ENCODE assay signal across 21 cellular contexts in the genomic region with DNA sequence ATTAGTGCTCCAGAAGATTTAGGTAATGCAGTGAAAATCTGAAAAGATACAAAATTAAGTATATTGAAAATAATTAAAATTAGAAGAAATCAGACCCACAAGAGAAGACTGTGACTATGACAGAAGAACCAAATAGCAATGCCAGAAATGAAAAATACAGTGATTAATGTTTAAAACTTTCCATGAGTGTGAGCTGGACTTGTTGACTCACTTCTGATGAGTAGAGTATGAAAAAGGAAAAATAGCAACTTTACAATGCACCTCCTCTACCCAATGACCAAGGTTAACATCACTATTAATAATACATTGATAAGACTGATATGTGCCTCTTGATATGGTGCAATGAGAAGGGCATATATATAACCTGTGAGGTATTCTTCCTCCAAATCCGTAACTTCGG. TPM values are rescaled to one million over a fixed set of nuclear protein-coding genes. Genes with fewer than 3 reads are reported as not detected.
DNase-seq lines count a peak whose midpoint lies in the region; ATAC-seq and TF ChIP-seq lines count a peak whose summit lies in the region.
"Had no signal": no experiment of that assay in that cellular context is flagged by ENCODE, and none has a peak within 500 bp of the region (broad histone marks: within the 10 kb centered on the region; RNA-seq: fewer than 3 reads in every experiment).

No MANE protein-coding gene starts in this region.

- no peak overlapping the region for H3K4ac ChIP-seq in IMR-90 (ENCODE audit: low read depth, low read length)

- H2BK120ac ChIP-seq in IMR-90 (ENCODE audit: low read depth, low read length) = no peak overlapping the region

- no peak overlapping the region for H2AFZ ChIP-seq in IMR-90 (replicated peaks; ENCODE audit: low read length, poor library complexity)
- H2AFZ ChIP-seq: hepatocyte had no signal

- H3K18ac ChIP-seq in IMR-90 (ENCODE audit: low read depth, low read length) = no peak overlapping the region

- no peaks in the 10 kb centered on the region; the same call in 1 of the 2 replicates for H4K20me1 ChIP-seq in IMR-90 (ENCODE audit: insufficient read depth, low read length)

- H3K79me1 ChIP-seq in IMR-90 (ENCODE audit: low read depth in 1 of 2, low read length in 2 of 2) = peaks cover 15 to 45% of the 10 kb centered on the region in 2 experiments

- H2BK20ac ChIP-seq in IMR-90 (ENCODE audit: low read depth, low read length) = no peak overlapping the region

- peaks cover 3% of the 10 kb centered on the region; the same call in 1 of the 2 replicates for H3K9me1 ChIP-seq in IMR-90 (ENCODE audit: insufficient read depth, low read length)

- no peak for TF ChIP-seq RAD21 in IMR-90 (IDR thresholded peaks at IDR 0.05; ENCODE audit: low read length)

- H3K23ac ChIP-seq in IMR-90 (ENCODE audit: low read depth, low read length) = no peak overlapping the region

- peaks cover 4% of the 10 kb centered on the region for H3K4me1 ChIP-seq in IMR-90 (ENCODE audit: control insufficient read depth, insufficient read depth, low read length)
- no peaks in the 10 kb centered on the region for H3K4me1 ChIP-seq in testis
- H3K4me1 ChIP-seq in SJCRH30 = no peaks in the 10 kb centered on the region

- intact Hi-C loops in IMR-90 (cut with micrococcal nuclease) (no loop called here), testis (cut with DNase I; ENCODE audit: low total_unique reads) (no loop called here)

- CTCF ChIA-PET in IMR-90 (lab: Yijun Ruan, JAX) = no interaction called here

- no peak overlapping the region for H3K14ac ChIP-seq in IMR-90 (replicated peaks; ENCODE audit: low read depth, low read length)

- no peak for TF ChIP-seq CTCF in IMR-90 (conservative IDR thresholded peaks at IDR 0.05; ENCODE audit: low read depth, low read length)
- no peak for TF ChIP-seq CTCF in testis (IDR thresholded peaks at IDR 0.05)

- DNase-seq in AG20443 (ENCODE audit: low spot score) (peak; percentile 22), IMR-90 (peak; percentile 47), astrocyte of the hippocampus (ENCODE audit: low read depth, low spot score) (peak; percentile 9), iris pigment epithelial cell (ENCODE audit: low read depth) (peak; percentile 65), ecto neural progenitor cell (ENCODE audit: low spot score) (no peak), testis (no peak), COLO668 (lab: John Stamatoyannopoulos, UW; ENCODE audit: unreplicated experiment) (no peak), SJCRH30 (no peak)
- DNase-seq: activated CD4-positive, alpha-beta T cell treated with anti-CD3 and anti-CD28 coated beads, Interleukin-2, amount 50 U/mL, for 48 hours; activated naive CD8-positive, alpha-beta T cell treated with anti-CD3 and anti-CD28 coated beads, Interleukin-2, amount 50 U/mL, for 24 hours; Calu3; erythroblast; KG1; left cardiac atrium; NCI-H1417 treated with DMSO at 0.1 percent for 48 hours; NCI-H2227 treated with DMSO at 0.1 percent for 48 hours; NK-92 treated with Interleukin-12 subunit alpha and Interleukin-12 subunit beta, amount 100 ng/mL, for 24 hours; SIG-M5 had no signal

- no peaks in the 10 kb centered on the region for H3K9me3 ChIP-seq in IMR-90 (ENCODE audit: control insufficient read depth, insufficient read depth, low read length)
- H3K9me3 ChIP-seq in testis = no peaks in the 10 kb centered on the region
- H3K9me3 ChIP-seq in SJCRH30 (replicated peaks) = no peaks in the 10 kb centered on the region

- H2AK5ac ChIP-seq in IMR-90 (ENCODE audit: low read depth, low read length) = no peak overlapping the region

- in situ Hi-C loops in IMR-90 (cut with MboI; ENCODE audit: low sequenced_read_pairs) = no loop called here

- H3K9ac ChIP-seq in IMR-90 (ENCODE audit: low read depth, low read length) = no peak overlapping the region

- H3K4me2 ChIP-seq in IMR-90 (ENCODE audit: low read depth, low read length) = no peak overlapping the region; the same call in 1 of the 2 replicates
- H3K4me2 ChIP-seq: hepatocyte had no signal

- H3K27me3 ChIP-seq in IMR-90 (ENCODE audit: control insufficient read depth, insufficient read depth, low read length) (no peaks in the 10 kb centered on the region), testis (no peaks in the 10 kb centered on the region), SJCRH30 (no peaks in the 10 kb centered on the region)
- H3K27me3 ChIP-seq: hepatocyte had no signal

- POLR2A ChIA-PET in IMR-90 (lab: Charles Lee; ENCODE audit: unreplicated experiment) = no interaction called here

- H3K27ac ChIP-seq in IMR-90 (ENCODE audit: insufficient read depth, low read length) (no peak overlapping the region), testis (no peak overlapping the region), SJCRH30 (no peak overlapping the region)
- H3K27ac ChIP-seq: hepatocyte had no signal

- TF ChIP-seq POLR2A in IMR-90 (IDR thresholded peaks at IDR 0.05; ENCODE audit: low read depth, low read length) = no peak
- no peak for TF ChIP-seq POLR2A in testis (IDR thresholded peaks at IDR 0.05)

- H2BK15ac ChIP-seq in IMR-90 (ENCODE audit: low read depth, low read length) = no peak overlapping the region

- no peak overlapping the region for H3K4me3 ChIP-seq in IMR-90 (ENCODE audit: insufficient read depth, low read depth, low read length)
- no peak overlapping the region for H3K4me3 ChIP-seq in testis
- H3K4me3 ChIP-seq in SJCRH30 = no peak overlapping the region
- H3K4me3 ChIP-seq: hepatocyte had no signal

- dilution Hi-C loops in IMR-90 (cut with HindIII; ENCODE audit: low sequenced_read_pairs, unreplicated experiment) = no loop called here

- H2AK9ac ChIP-seq in IMR-90 (replicated peaks; ENCODE audit: low read depth, low read length, poor library complexity) = no peak overlapping the region

- H3K36me3 ChIP-seq in IMR-90 (ENCODE audit: control insufficient read depth, insufficient read depth, low read length) (peaks cover 11% of the 10 kb centered on the region), testis (ENCODE audit: low read depth, missing control alignments) (no peaks in the 10 kb centered on the region), SJCRH30 (peaks cover 7% of the 10 kb centered on the region)

- ATAC-seq in IMR-90 (ENCODE audit: low read depth) = peak; percentile 33; the same call in 1 of the 2 replicates
- ATAC-seq: activated naive CD8-positive, alpha-beta T cell treated with anti-CD3 and anti-CD28 coated beads, Interleukin-2, amount 50 U/mL, for 24 hours; left cardiac atrium had no signal

- H4K5ac ChIP-seq in IMR-90 (ENCODE audit: low read depth, low read length) = no peak overlapping the region

- no peak overlapping the region for H4K8ac ChIP-seq in IMR-90 (ENCODE audit: low read depth in 2 of 2, low read length in 2 of 2)

- no peak overlapping the region for H4K91ac ChIP-seq in IMR-90 (ENCODE audit: insufficient read depth, low read depth, low read length)

- peak overlapping the region; percentile 37 for H2BK5ac ChIP-seq in IMR-90 (ENCODE audit: low read depth, low read length, poor library complexity, severe bottlenecking)

- no CpG with 5 or more reads among the region's 2 CpGs for WGBS in IMR-90 (ENCODE audit: extremely low coverage in 2 of 2, insufficient read length in 1 of 2), 2 experiments
- 89 to 97% methylated on average over 2 of the region's 2 CpGs for WGBS in testis, 2 donors

- no TSS peak for BruUV-seq in IMR-90 (replicated peaks; lab: Mats Ljungman, UMichigan)

- H3K56ac ChIP-seq in IMR-90 (ENCODE audit: extremely low read depth, insufficient read depth, low read length) = no peak overlapping the region

TF ChIP-seq in IMR-90, 13 proteins besides CTCF, POLR2A, EP300 and RAD21 (continues in another document):
- TF ChIP-seq, protein P1, sequence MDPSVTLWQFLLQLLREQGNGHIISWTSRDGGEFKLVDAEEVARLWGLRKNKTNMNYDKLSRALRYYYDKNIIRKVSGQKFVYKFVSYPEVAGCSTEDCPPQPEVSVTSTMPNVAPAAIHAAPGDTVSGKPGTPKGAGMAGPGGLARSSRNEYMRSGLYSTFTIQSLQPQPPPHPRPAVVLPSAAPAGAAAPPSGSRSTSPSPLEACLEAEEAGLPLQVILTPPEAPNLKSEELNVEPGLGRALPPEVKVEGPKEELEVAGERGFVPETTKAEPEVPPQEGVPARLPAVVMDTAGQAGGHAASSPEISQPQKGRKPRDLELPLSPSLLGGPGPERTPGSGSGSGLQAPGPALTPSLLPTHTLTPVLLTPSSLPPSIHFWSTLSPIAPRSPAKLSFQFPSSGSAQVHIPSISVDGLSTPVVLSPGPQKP (IDR thresholded peaks at IDR 0.05; ENCODE audit: borderline replicate concordance, low read depth, low read length) = no peak
- TF ChIP-seq MAFK (IDR thresholded peaks at IDR 0.05; ENCODE audit: low read depth, low read length) = no peak
- TF ChIP-seq RCOR1 (IDR thresholded peaks at IDR 0.05; ENCODE audit: insufficient replicate concordance, low read length) = no peak
- no peak for TF ChIP-seq MAZ (IDR thresholded peaks at IDR 0.05; ENCODE audit: borderline replicate concordance, low read depth, low read length)
- no peak for TF ChIP-seq FOS (IDR thresholded peaks at IDR 0.05; ENCODE audit: low read depth, low read length)
- TF ChIP-seq, protein P2, sequence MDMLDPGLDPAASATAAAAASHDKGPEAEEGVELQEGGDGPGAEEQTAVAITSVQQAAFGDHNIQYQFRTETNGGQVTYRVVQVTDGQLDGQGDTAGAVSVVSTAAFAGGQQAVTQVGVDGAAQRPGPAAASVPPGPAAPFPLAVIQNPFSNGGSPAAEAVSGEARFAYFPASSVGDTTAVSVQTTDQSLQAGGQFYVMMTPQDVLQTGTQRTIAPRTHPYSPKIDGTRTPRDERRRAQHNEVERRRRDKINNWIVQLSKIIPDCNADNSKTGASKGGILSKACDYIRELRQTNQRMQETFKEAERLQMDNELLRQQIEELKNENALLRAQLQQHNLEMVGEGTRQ (IDR thresholded peaks at IDR 0.05; ENCODE audit: low read depth, low read length) = no peak
- no peak for TF ChIP-seq NFE2L2 (IDR thresholded peaks at IDR 0.05; ENCODE audit: low read depth, low read length)
- no peak for TF ChIP-seq SMC3 (IDR thresholded peaks at IDR 0.05; ENCODE audit: low read depth, low read length)
- TF ChIP-seq CEBPB (IDR thresholded peaks at IDR 0.05; ENCODE audit: low read depth, low read length) = no peak

RNA-seq across cellular contexts. Expression of a gene that starts 39.3 kb away (rescaled TPM):
- under 0.01 TPM in 2 replicates for total RNA-seq in IMR-90 (2012; rRNA removed)
- polyA plus RNA-seq in IMR-90 (2012; rRNA removed) = 0.22 and 0.29 TPM in 2 replicates
- polyA plus RNA-seq in IMR-90 (2012; cell fraction: cytosol; rRNA removed) = 0.02 TPM in 1 of 2 replicates, not detected in the other
- polyA plus RNA-seq in IMR-90 (2012; cell fraction: nucleus; rRNA removed; ENCODE audit: low replicate concordance) = 1.4 and 1.8 TPM in 2 replicates
- 1 to 10 TPM; 1.5 to 2.6 TPM for total RNA-seq in testis
- polyA plus RNA-seq in testis (ENCODE audit: insufficient read depth, low read depth, low replicate concordance) = 1.1 TPM
- total RNA-seq in SJCRH30 (2014; rRNA removed; shearing (Covaris generic)) = 0.08 and 0.10 TPM in 2 replicates
- total RNA-seq: skeletal muscle tissue had no signal
- polyA plus RNA-seq: hepatocyte had no signal

RNA-seq across cellular contexts. Expression of a gene that starts 55.8 kb away (rescaled TPM):
- total RNA-seq in IMR-90 (2012; rRNA removed) = under 0.01 TPM in 1 of 2 replicates, not detected in the other
- polyA plus RNA-seq in IMR-90 (2012; rRNA removed) = 0.07 and 0.10 TPM in 2 replicates
- polyA plus RNA-seq in IMR-90 (2012; cell fraction: cytosol; rRNA removed) = 0.04 and 0.14 TPM in 2 replicates
- polyA plus RNA-seq in IMR-90 (2012; cell fraction: nucleus; rRNA removed; ENCODE audit: low replicate concordance) = 0.36 and 0.62 TPM in 2 replicates
- total RNA-seq in testis = 1 to 10 TPM; 2.7 to 9.4 TPM
- polyA plus RNA-seq in testis (ENCODE audit: insufficient read depth, low read depth, low replicate concordance) = 11.9 TPM
- not detected in 2 replicates for total RNA-seq in SJCRH30 (2014; rRNA removed; shearing (Covaris generic))
- total RNA-seq: ureter had no signal

Comparison
In these comparisons a context has a peak if more than half of its experiments do, and no peak if none do; other contexts are left out.
1. DNase-seq: peak in AG20443 (single experiment), IMR-90 (single experiment), astrocyte of the hippocampus (single experiment) and iris pigment epithelial cell (single experiment); none in ecto neural progenitor cell (single experiment), testis (single experiment), COLO668 (single experiment) and SJCRH30 (0 of 2).